Comparison of ENCODE assay signal across 8 cellular contexts in the genomic region with DNA sequence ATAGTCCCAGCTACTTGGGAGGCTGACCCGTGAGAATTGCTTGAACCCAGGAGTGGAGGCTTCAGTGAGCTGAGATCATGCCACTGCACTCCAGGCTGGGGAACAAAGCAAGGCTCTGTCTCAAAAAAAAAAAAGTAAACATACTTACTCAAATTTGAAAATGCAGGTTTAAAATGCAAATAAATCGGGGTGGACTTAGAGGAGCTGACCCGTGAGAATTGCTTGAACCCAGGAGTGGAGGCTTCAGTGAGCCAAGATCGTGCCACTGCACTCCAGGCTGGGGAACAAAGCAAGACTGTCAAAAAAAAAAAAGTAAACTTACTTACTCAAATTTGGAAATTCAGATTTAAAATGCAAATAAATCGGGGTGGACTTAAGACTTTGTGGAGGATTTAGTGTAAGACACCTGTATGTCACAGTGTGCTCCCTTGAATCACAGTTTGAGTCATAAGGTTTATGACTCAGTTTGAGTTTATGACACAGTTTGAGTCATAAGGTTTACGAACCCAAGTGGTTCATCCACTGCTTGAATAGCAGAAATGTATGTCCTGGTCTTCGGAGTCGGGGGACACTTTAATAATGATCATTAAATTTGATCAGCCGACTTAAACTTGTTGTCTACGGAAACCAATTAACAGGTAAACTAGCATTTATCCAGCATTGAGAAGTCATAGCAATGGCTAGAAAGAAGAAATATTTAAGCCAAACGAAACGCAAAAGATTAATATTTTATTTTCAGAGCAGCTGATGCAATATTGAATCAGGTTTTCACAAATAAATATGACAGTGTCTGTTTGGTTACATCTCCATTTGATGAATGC. TPM values are rescaled to one million over a fixed set of nuclear protein-coding genes. Genes with fewer than 3 reads are reported as not detected.
A peak's percentile ranks its signal among the peaks of the same experiment; 100 is the strongest.
DNase-seq lines count a peak whose midpoint lies in the region; ATAC-seq and TF ChIP-seq lines count a peak whose summit lies in the region.

No MANE protein-coding gene starts in this region.

- 81 to 82% (median 81%) methylated on average over 12 of the region's 12 CpGs for WGBS in ovary, 3 donors

- no peaks in the 10 kb centered on the region for H3K27me3 ChIP-seq in ovary

- no peak overlapping the region for H3K27ac ChIP-seq in ovary

- ATAC-seq in GM19467 (IDR thresholded peaks at IDR 0.05; ENCODE audit: unreplicated experiment) (peak; percentile 69), HG03442 (IDR thresholded peaks at IDR 0.05; ENCODE audit: unreplicated experiment) (peak; percentile 93)

- H3K9me3 ChIP-seq in ovary = no peaks in the 10 kb centered on the region

- intact Hi-C loops in ovary (cut with DNase I) = no loop called here

- in situ Hi-C loops in astrocyte of the spinal cord (cut with HindIII; ENCODE audit: low sequenced_read_pairs) = no loop called here

- TF ChIP-seq POLR2A in ovary (IDR thresholded peaks at IDR 0.05) = no peak

- POLR2A ChIA-PET in HEK293T (lab: Yijun Ruan, JAX) = no interaction called here

- CTCF ChIA-PET in HEK293T (lab: Yijun Ruan, JAX) = interaction anchor here (0.8 to 1.3 kb wide), 2 partner anchors 57 to 323 kb away, joined by 4 to 5 read pairs; no protein-coding TSS in a partner anchor

- TF ChIP-seq CTCF in astrocyte of the spinal cord (IDR thresholded peaks at IDR 0.05; ENCODE audit: low read depth, low read length) (no peak), ovary (IDR thresholded peaks at IDR 0.05) (no peak)

- H3K4me3 ChIP-seq in astrocyte of the spinal cord (ENCODE audit: low read depth, low read length) (no peak overlapping the region), ovary (no peak overlapping the region)

- no peak for TF ChIP-seq EP300 in ovary (IDR thresholded peaks at IDR 0.05)

- DNase-seq in EL (peak; percentile 91), astrocyte of the spinal cord (ENCODE audit: low read depth, low spot score) (peak; percentile 91), HEK293T (ENCODE audit: extremely low spot score) (no peak), NCI-H1417 treated with DMSO at 0.1 percent for 48 hours (lab: John Stamatoyannopoulos, UW) (no peak), ovary (no peak)
- DNase-seq in activated CD8-positive, alpha-beta memory T cell treated with anti-CD3 and anti-CD28 coated beads, Interleukin-2, amount 50 U/mL, for 4 hours = no peak

- no peaks in the 10 kb centered on the region for H3K36me3 ChIP-seq in ovary

- H3K4me1 ChIP-seq in ovary (ENCODE audit: insufficient read depth) = no peaks in the 10 kb centered on the region

TF ChIP-seq in HEK293T, 16 proteins besides CTCF, POLR2A, EP300 and RAD21:
- TF ChIP-seq FOXA1 (IDR thresholded peaks at IDR 0.05) (no peak), TARDBP (IDR thresholded peaks at IDR 0.05) (no peak), ELF4 (IDR thresholded peaks at IDR 0.05) (no peak), SUZ12 (IDR thresholded peaks at IDR 0.05) (no peak), BHLHE40 (IDR thresholded peaks at IDR 0.05; ENCODE audit: borderline replicate concordance) (no peak), L3MBTL2 (conservative IDR thresholded peaks at IDR 0.05) (no peak), FOXK2 (IDR thresholded peaks at IDR 0.05) (no peak), ZNF384 (IDR thresholded peaks at IDR 0.05) (no peak), LEF1 (IDR thresholded peaks at IDR 0.05; ENCODE audit: borderline replicate concordance) (no peak), ARNT (IDR thresholded peaks at IDR 0.05) (no peak), CTBP1 (IDR thresholded peaks at IDR 0.05; ENCODE audit: borderline replicate concordance) (no peak)
- TF ChIP-seq, protein P1, sequence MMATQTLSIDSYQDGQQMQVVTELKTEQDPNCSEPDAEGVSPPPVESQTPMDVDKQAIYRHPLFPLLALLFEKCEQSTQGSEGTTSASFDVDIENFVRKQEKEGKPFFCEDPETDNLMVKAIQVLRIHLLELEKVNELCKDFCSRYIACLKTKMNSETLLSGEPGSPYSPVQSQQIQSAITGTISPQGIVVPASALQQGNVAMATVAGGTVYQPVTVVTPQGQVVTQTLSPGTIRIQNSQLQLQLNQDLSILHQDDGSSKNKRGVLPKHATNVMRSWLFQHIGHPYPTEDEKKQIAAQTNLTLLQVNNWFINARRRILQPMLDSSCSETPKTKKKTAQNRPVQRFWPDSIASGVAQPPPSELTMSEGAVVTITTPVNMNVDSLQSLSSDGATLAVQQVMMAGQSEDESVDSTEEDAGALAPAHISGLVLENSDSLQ (IDR thresholded peaks at IDR 0.05) = no peak

RNA-seq across cellular contexts. Expression of a gene that starts 6.8 kb away (rescaled TPM):
- 10 to 100 TPM; 14.9 to 30.5 (median 24.6) TPM for total RNA-seq in ovary
- polyA plus RNA-seq in ovary = 10 to 100 TPM; 19.4 to 37.3 TPM

RNA-seq across cellular contexts. Expression of a gene that starts 29.7 kb away (rescaled TPM):
- total RNA-seq in ovary = 1 to 10 TPM in 5 of 7 donors, under 1 TPM in 1, not detected in 1; 0.34 to 2.9 (median 1.5) TPM
- 1 to 10 TPM in 1 of 2 donors, under 1 TPM in 1; 0.40 to 1.3 TPM for polyA plus RNA-seq in ovary

RNA-seq across cellular contexts. Expression of a gene that starts 51.3 kb away (rescaled TPM):
- not detected for total RNA-seq in ovary
- under 1 TPM in 1 of 2 donors, not detected in 1; 0.06 TPM for polyA plus RNA-seq in ovary

Comparison
In these comparisons a context has a peak if more than half of its experiments do, and no peak if none do; other contexts are left out.
1. DNase-seq: peak in EL (single experiment) and astrocyte of the spinal cord (single experiment); none in HEK293T (single experiment), activated CD8-positive, alpha-beta memory T cell treated with anti-CD3 and anti-CD28 coated beads, Interleukin-2, amount 50 U/mL, for 4 hours (single experiment), NCI-H1417 treated with DMSO at 0.1 percent for 48 hours (single experiment) and ovary (0 of 5).